Comparison of ENCODE assay signal across 2 cellular contexts in the genomic region with DNA sequence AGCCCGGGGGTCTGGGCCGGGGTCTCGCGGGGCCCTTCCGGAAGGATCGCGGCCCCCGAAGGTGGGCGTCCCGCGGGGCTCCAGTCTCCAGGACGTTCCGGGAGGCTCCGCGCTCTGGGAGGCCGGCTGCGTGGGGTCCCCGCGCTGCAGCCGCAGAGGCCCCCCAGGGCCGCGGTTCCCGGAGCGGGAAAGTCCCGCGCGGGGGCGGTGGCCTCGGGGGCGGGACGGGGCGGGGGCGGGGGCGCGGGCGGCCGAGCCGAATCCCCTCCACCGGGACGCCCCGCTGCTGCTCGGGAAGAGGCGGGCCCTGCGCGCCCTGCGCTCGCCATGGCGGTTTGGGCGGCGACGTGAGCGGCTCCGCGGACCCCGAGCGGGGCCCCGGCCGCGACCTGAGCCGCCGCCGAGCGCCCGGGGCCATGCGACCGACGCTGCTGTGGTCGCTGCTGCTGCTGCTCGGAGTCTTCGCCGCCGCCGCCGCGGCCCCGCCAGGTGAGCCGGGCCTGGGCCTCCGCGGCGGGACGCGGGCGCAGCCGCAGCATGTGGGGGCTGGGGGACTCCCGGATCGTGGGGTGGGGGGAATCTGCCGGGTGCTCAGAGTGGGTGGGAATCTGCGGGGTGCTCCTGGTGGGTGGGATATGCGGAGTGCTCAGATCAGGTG.
TF ChIP-seq lines count a peak whose summit lies in the region.

A gene with protein sequence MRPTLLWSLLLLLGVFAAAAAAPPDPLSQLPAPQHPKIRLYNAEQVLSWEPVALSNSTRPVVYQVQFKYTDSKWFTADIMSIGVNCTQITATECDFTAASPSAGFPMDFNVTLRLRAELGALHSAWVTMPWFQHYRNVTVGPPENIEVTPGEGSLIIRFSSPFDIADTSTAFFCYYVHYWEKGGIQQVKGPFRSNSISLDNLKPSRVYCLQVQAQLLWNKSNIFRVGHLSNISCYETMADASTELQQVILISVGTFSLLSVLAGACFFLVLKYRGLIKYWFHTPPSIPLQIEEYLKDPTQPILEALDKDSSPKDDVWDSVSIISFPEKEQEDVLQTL (plus strand): TSS at position 286 of the 658 bp plus-strand sequence. CDS start 131 bp downstream, at position 417.

TF ChIP-seq in HEK293T, 16 proteins besides CTCF, POLR2A, EP300 and RAD21 (continued from another document):
- TF ChIP-seq NFRKB (IDR thresholded peaks at IDR 0.05) (no peak), ARNT (IDR thresholded peaks at IDR 0.05) (no peak), TARDBP (IDR thresholded peaks at IDR 0.05) (no peak), HDGF (IDR thresholded peaks at IDR 0.05; ENCODE audit: borderline replicate concordance) (no peak)
- TF ChIP-seq, protein P1, sequence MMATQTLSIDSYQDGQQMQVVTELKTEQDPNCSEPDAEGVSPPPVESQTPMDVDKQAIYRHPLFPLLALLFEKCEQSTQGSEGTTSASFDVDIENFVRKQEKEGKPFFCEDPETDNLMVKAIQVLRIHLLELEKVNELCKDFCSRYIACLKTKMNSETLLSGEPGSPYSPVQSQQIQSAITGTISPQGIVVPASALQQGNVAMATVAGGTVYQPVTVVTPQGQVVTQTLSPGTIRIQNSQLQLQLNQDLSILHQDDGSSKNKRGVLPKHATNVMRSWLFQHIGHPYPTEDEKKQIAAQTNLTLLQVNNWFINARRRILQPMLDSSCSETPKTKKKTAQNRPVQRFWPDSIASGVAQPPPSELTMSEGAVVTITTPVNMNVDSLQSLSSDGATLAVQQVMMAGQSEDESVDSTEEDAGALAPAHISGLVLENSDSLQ (IDR thresholded peaks at IDR 0.05) = no peak

TF ChIP-seq in K562, 482 proteins besides CTCF, POLR2A, EP300 and RAD21 (continued from another document):
- TF ChIP-seq PHF8 (IDR thresholded peaks at IDR 0.05; ENCODE audit: borderline replicate concordance, low read length) = peak; percentile 63; the same call in 1 of the 2 replicates
- no peak for TF ChIP-seq MYBL2 (IDR thresholded peaks at IDR 0.05; ENCODE audit: low read depth)
- no peak for TF ChIP-seq MYBL2 (CRISPR knock-in tag; IDR thresholded peaks at IDR 0.05; ENCODE audit: borderline replicate concordance)
- peak; percentile 73 for TF ChIP-seq RB1 (IDR thresholded peaks at IDR 0.05; ENCODE audit: low read depth)
- peak; percentile 10 to 59; a peak in 1 of 4 replicates for TF ChIP-seq NONO (IDR thresholded peaks at IDR 0.05; ENCODE audit: low read depth in 2 of 2, low read length in 1 of 2)
- no peak for TF ChIP-seq BRD4 (IDR thresholded peaks at IDR 0.05)
- no peak for TF ChIP-seq ZBTB8A (IDR thresholded peaks at IDR 0.05; ENCODE audit: partially characterized antibody)
- TF ChIP-seq TBP (optimal IDR thresholded peaks at IDR 0.05; ENCODE audit: low read depth, low read length) = peak; percentile 38
- TF ChIP-seq, protein P2, sequence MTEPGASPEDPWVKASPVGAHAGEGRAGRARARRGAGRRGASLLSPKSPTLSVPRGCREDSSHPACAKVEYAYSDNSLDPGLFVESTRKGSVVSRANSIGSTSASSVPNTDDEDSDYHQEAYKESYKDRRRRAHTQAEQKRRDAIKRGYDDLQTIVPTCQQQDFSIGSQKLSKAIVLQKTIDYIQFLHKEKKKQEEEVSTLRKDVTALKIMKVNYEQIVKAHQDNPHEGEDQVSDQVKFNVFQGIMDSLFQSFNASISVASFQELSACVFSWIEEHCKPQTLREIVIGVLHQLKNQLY (CRISPR knock-in tag; conservative IDR thresholded peaks at IDR 0.05) = no peak
- TF ChIP-seq HNRNPUL1 (IDR thresholded peaks at IDR 0.05; ENCODE audit: low read length) = no peak
- peak; percentile 73 for TF ChIP-seq POLR2G (IDR thresholded peaks at IDR 0.05; ENCODE audit: low read depth, low read length)
- 0 out of 2 replicates have a peak, but pooled peaks have one; percentile 48 for TF ChIP-seq POLR2H (tag; IDR thresholded peaks at IDR 0.05; ENCODE audit: low read depth)
- TF ChIP-seq CCNT2 (IDR thresholded peaks at IDR 0.05; ENCODE audit: borderline replicate concordance, extremely low read depth, insufficient read length, low read depth, low read length) = peak; percentile 60
- peak; percentile 77 for TF ChIP-seq CXXC5 (CRISPR knock-in tag; IDR thresholded peaks at IDR 0.05)
- TF ChIP-seq, protein P3, sequence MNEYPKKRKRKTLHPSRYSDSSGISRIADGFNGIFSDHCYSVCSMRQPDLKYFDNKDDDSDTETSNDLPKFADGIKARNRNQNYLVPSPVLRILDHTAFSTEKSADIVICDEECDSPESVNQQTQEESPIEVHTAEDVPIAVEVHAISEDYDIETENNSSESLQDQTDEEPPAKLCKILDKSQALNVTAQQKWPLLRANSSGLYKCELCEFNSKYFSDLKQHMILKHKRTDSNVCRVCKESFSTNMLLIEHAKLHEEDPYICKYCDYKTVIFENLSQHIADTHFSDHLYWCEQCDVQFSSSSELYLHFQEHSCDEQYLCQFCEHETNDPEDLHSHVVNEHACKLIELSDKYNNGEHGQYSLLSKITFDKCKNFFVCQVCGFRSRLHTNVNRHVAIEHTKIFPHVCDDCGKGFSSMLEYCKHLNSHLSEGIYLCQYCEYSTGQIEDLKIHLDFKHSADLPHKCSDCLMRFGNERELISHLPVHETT (CRISPR knock-in tag; conservative IDR thresholded peaks at IDR 0.05 in 1 of 2, IDR thresholded peaks at IDR 0.05 in 1 of 2) = peak in 1 of 2 experiments; percentile 68; a peak in 1 of 4 replicates
- no peak for TF ChIP-seq MXI1 (IDR thresholded peaks at IDR 0.05; ENCODE audit: low read depth, low read length)
- TF ChIP-seq, protein P4, sequence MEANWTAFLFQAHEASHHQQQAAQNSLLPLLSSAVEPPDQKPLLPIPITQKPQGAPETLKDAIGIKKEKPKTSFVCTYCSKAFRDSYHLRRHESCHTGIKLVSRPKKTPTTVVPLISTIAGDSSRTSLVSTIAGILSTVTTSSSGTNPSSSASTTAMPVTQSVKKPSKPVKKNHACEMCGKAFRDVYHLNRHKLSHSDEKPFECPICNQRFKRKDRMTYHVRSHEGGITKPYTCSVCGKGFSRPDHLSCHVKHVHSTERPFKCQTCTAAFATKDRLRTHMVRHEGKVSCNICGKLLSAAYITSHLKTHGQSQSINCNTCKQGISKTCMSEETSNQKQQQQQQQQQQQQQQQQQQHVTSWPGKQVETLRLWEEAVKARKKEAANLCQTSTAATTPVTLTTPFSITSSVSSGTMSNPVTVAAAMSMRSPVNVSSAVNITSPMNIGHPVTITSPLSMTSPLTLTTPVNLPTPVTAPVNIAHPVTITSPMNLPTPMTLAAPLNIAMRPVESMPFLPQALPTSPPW (CRISPR knock-in tag; IDR thresholded peaks at IDR 0.05) = peak; percentile 79
- no peak for TF ChIP-seq TBL1XR1 (IDR thresholded peaks at IDR 0.05; ENCODE audit: low read length in 2 of 2)
- TF ChIP-seq, protein P5, sequence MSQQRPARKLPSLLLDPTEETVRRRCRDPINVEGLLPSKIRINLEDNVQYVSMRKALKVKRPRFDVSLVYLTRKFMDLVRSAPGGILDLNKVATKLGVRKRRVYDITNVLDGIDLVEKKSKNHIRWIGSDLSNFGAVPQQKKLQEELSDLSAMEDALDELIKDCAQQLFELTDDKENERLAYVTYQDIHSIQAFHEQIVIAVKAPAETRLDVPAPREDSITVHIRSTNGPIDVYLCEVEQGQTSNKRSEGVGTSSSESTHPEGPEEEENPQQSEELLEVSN (IDR thresholded peaks at IDR 0.05; ENCODE audit: borderline replicate concordance in 1 of 2, extremely low read depth in 1 of 2, insufficient read depth in 1 of 2, insufficient read length in 1 of 2, low read depth in 1 of 2, low read length in 1 of 2, poor library complexity in 1 of 2, severe bottlenecking in 1 of 2) = peak; percentile 42 to 70
- TF ChIP-seq PCBP1 (IDR thresholded peaks at IDR 0.05; ENCODE audit: low read depth, low read length, poor library complexity, severe bottlenecking) = peak; percentile 54
- TF ChIP-seq POLR2AphosphoS5 (IDR thresholded peaks at IDR 0.05; ENCODE audit: control insufficient read depth, insufficient read depth, low read depth, low read length) = 0 out of 2 replicates have a peak, but pooled peaks have one; percentile 27
- no peak for TF ChIP-seq KLF1 (tag; IDR thresholded peaks at IDR 0.05)
- no peak for TF ChIP-seq TFAM (CRISPR knock-in tag; conservative IDR thresholded peaks at IDR 0.05)
- TF ChIP-seq CBFA2T2 (conservative IDR thresholded peaks at IDR 0.05) = no peak
- TF ChIP-seq TAF1 (IDR thresholded peaks at IDR 0.05; ENCODE audit: control insufficient read depth, extremely low read depth, insufficient read depth, low read length, severe bottlenecking) = peak; percentile 67
- peak; percentile 67; the same call in 1 of the 2 replicates for TF ChIP-seq GTF2E2 (tag; IDR thresholded peaks at IDR 0.05)
- TF ChIP-seq EGR1 (conservative IDR thresholded peaks at IDR 0.05) = peak; percentile 50
- TF ChIP-seq, protein P6, sequence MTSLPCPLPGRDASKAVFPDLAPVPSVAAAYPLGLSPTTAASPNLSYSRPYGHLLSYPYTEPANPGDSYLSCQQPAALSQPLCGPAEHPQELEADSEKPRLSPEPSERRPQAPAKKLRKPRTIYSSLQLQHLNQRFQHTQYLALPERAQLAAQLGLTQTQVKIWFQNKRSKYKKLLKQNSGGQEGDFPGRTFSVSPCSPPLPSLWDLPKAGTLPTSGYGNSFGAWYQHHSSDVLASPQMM (CRISPR knock-in tag; IDR thresholded peaks at IDR 0.05) = no peak
- TF ChIP-seq, protein P7, sequence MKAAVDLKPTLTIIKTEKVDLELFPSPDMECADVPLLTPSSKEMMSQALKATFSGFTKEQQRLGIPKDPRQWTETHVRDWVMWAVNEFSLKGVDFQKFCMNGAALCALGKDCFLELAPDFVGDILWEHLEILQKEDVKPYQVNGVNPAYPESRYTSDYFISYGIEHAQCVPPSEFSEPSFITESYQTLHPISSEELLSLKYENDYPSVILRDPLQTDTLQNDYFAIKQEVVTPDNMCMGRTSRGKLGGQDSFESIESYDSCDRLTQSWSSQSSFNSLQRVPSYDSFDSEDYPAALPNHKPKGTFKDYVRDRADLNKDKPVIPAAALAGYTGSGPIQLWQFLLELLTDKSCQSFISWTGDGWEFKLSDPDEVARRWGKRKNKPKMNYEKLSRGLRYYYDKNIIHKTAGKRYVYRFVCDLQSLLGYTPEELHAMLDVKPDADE (conservative IDR thresholded peaks at IDR 0.05; ENCODE audit: control insufficient read depth, low read depth, low read length) = peak; percentile 6; the same call in 1 of the 2 replicates
- TF ChIP-seq, protein P8, sequence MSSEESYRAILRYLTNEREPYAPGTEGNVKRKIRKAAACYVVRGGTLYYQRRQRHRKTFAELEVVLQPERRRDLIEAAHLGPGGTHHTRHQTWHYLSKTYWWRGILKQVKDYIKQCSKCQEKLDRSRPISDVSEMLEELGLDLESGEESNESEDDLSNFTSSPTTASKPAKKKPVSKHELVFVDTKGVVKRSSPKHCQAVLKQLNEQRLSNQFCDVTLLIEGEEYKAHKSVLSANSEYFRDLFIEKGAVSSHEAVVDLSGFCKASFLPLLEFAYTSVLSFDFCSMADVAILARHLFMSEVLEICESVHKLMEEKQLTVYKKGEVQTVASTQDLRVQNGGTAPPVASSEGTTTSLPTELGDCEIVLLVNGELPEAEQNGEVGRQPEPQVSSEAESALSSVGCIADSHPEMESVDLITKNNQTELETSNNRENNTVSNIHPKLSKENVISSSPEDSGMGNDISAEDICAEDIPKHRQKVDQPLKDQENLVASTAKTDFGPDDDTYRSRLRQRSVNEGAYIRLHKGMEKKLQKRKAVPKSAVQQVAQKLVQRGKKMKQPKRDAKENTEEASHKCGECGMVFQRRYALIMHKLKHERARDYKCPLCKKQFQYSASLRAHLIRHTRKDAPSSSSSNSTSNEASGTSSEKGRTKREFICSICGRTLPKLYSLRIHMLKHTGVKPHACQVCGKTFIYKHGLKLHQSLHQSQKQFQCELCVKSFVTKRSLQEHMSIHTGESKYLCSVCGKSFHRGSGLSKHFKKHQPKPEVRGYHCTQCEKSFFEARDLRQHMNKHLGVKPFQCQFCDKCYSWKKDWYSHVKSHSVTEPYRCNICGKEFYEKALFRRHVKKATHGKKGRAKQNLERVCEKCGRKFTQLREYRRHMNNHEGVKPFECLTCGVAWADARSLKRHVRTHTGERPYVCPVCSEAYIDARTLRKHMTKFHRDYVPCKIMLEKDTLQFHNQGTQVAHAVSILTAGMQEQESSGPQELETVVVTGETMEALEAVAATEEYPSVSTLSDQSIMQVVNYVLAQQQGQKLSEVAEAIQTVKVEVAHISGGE (CRISPR knock-in tag; IDR thresholded peaks at IDR 0.05) = peak in 1 of 3 experiments; percentile 55; a peak in 1 of 6 replicates
- TF ChIP-seq, protein P9, sequence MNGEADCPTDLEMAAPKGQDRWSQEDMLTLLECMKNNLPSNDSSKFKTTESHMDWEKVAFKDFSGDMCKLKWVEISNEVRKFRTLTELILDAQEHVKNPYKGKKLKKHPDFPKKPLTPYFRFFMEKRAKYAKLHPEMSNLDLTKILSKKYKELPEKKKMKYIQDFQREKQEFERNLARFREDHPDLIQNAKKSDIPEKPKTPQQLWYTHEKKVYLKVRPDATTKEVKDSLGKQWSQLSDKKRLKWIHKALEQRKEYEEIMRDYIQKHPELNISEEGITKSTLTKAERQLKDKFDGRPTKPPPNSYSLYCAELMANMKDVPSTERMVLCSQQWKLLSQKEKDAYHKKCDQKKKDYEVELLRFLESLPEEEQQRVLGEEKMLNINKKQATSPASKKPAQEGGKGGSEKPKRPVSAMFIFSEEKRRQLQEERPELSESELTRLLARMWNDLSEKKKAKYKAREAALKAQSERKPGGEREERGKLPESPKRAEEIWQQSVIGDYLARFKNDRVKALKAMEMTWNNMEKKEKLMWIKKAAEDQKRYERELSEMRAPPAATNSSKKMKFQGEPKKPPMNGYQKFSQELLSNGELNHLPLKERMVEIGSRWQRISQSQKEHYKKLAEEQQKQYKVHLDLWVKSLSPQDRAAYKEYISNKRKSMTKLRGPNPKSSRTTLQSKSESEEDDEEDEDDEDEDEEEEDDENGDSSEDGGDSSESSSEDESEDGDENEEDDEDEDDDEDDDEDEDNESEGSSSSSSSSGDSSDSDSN (IDR thresholded peaks at IDR 0.05; ENCODE audit: borderline replicate concordance in 1 of 2, low read depth in 2 of 2, low read length in 2 of 2) = peak in 1 of 2 experiments; percentile 52; a peak in 1 of 4 replicates
- peak; percentile 66 for TF ChIP-seq ZBTB7A (IDR thresholded peaks at IDR 0.05; ENCODE audit: borderline replicate concordance, control insufficient read depth, low read depth, low read length)
- TF ChIP-seq ZNF785 (CRISPR knock-in tag; IDR thresholded peaks at IDR 0.05) = no peak
- TF ChIP-seq SIN3B (IDR thresholded peaks at IDR 0.05; ENCODE audit: low read depth) = 0 out of 2 replicates have a peak, but pooled peaks have one; percentile 35
- TF ChIP-seq ZFX (CRISPR knock-in tag; IDR thresholded peaks at IDR 0.05) = peak; percentile 69
- TF ChIP-seq, protein P10, sequence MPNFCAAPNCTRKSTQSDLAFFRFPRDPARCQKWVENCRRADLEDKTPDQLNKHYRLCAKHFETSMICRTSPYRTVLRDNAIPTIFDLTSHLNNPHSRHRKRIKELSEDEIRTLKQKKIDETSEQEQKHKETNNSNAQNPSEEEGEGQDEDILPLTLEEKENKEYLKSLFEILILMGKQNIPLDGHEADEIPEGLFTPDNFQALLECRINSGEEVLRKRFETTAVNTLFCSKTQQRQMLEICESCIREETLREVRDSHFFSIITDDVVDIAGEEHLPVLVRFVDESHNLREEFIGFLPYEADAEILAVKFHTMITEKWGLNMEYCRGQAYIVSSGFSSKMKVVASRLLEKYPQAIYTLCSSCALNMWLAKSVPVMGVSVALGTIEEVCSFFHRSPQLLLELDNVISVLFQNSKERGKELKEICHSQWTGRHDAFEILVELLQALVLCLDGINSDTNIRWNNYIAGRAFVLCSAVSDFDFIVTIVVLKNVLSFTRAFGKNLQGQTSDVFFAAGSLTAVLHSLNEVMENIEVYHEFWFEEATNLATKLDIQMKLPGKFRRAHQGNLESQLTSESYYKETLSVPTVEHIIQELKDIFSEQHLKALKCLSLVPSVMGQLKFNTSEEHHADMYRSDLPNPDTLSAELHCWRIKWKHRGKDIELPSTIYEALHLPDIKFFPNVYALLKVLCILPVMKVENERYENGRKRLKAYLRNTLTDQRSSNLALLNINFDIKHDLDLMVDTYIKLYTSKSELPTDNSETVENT (CRISPR knock-in tag; IDR thresholded peaks at IDR 0.05) = peak; percentile 41; the same call in 1 of the 2 replicates
